Comparison of ENCODE assay signal across 7 cellular contexts in genomic region chr9:130825051-130825651, GRCh38. TPM values are rescaled to one million over a fixed set of nuclear protein-coding genes. Genes with fewer than 3 reads are reported as not detected.
DNase-seq lines count a peak whose midpoint lies in the region; ATAC-seq and TF ChIP-seq lines count a peak whose summit lies in the region.

No MANE protein-coding gene starts in this region.

- H3K36me3 ChIP-seq in adipocyte (ENCODE audit: control insufficient read depth, insufficient read depth, low read length, severe bottlenecking), result no peaks in the 10 kb centered on the region
- no peaks in the 10 kb centered on the region for H3K36me3 ChIP-seq in suprapubic skin

- TF ChIP-seq CTCF in suprapubic skin (IDR thresholded peaks at IDR 0.05), result no peak

- no peak for TF ChIP-seq POLR2A in suprapubic skin (IDR thresholded peaks at IDR 0.05)

- H3K9ac ChIP-seq in adipocyte (ENCODE audit: low read length), result peak overlapping the region; percentile 80

- H3K4me3 ChIP-seq in adipocyte (ENCODE audit: low read length), result peak overlapping the region; percentile 62
- H3K4me3 ChIP-seq in suprapubic skin, result no peak overlapping the region

- DNase-seq in KBM-7, result peak; percentile 48
- DNase-seq in adipocyte (ENCODE audit: low read depth), result peak; percentile 87
- DNase-seq in iPS-NIHi11 (ENCODE audit: low spot score), result peak; percentile 84
- DNase-seq in suprapubic skin (ENCODE audit: low spot score in 2 of 2), result no peak
- no peak for DNase-seq in NCI-H187 (lab: John Stamatoyannopoulos, UW)
- no peak for DNase-seq in NOMO-1 treated with DMSO at 0.1 percent for 48 hours (lab: John Stamatoyannopoulos, UW; ENCODE audit: unreplicated experiment)

- no peak for TF ChIP-seq EP300 in suprapubic skin (IDR thresholded peaks at IDR 0.05)

- H3K27me3 ChIP-seq in adipocyte (replicated peaks; ENCODE audit: control insufficient read depth, insufficient read depth, low read length) (no peaks in the 10 kb centered on the region), suprapubic skin (no peaks in the 10 kb centered on the region)

- 9% methylated on average over 1 of the region's 1 CpG for WGBS in suprapubic skin

- peak overlapping the region; percentile 76 for H3K27ac ChIP-seq in suprapubic skin

- no peak for ATAC-seq in HG02852 (IDR thresholded peaks at IDR 0.05; ENCODE audit: unreplicated experiment)

- H3K9me3 ChIP-seq in adipocyte (ENCODE audit: control insufficient read depth, low read length) (no peaks in the 10 kb centered on the region), suprapubic skin (no peaks in the 10 kb centered on the region)

- peaks cover 30% of the 10 kb centered on the region for H3K4me1 ChIP-seq in adipocyte (ENCODE audit: control insufficient read depth, insufficient read depth, low read length)
- H3K4me1 ChIP-seq in suprapubic skin, result peaks cover 24% of the 10 kb centered on the region

- in situ Hi-C loops in KBM-7 (cut with MboI; ENCODE audit: low pct_unique_long_range_greater_than_20kb, low sequenced_read_pairs), result no loop called here

RNA-seq across cellular contexts. Expression of gene ABL1, which starts 9.9 kb away (rescaled TPM):
- 10 to 100 TPM; 31.3 to 40.4 (median 34.8) TPM for total RNA-seq in suprapubic skin

Comparison
In these comparisons a context has a peak if more than half of its experiments do, and no peak if none do; other contexts are left out.
1. DNase-seq: peak in KBM-7 (single experiment), adipocyte (single experiment) and iPS-NIHi11 (single experiment); none in suprapubic skin (0 of 2), NCI-H187 (0 of 2) and NOMO-1 treated with DMSO at 0.1 percent for 48 hours (single experiment).